In genomic region chr12:25364529-25365339, GRCh38 we compare ENCODE assay signal across 10 cellular contexts.
DNase-seq lines count a peak whose midpoint lies in the region; ATAC-seq and TF ChIP-seq lines count a peak whose summit lies in the region.
"Had no signal": no experiment of that assay in that cellular context is flagged by ENCODE, and none has a peak within 500 bp of the region (broad histone marks: within the 10 kb centered on the region; RNA-seq: fewer than 3 reads in every experiment).

No MANE protein-coding gene starts in this region.

- no peak for TF ChIP-seq CTCF in coronary artery (IDR thresholded peaks at IDR 0.05)

- ATAC-seq in GM19035 (IDR thresholded peaks at IDR 0.05; ENCODE audit: unreplicated experiment) (peak; percentile 80), HG02852 (IDR thresholded peaks at IDR 0.05; ENCODE audit: unreplicated experiment) (peak; percentile 86)
- ATAC-seq: Panc1 had no signal

- H3K27ac ChIP-seq in SK-N-MC (peak overlapping the region; percentile 83), coronary artery (no peak overlapping the region)
- H3K27ac ChIP-seq: esophagus muscularis mucosa had no signal

- H3K4me3 ChIP-seq in SK-N-MC: peak overlapping the region; percentile 63
- no peak overlapping the region for H3K4me3 ChIP-seq in coronary artery
- H3K4me3 ChIP-seq: esophagus muscularis mucosa had no signal

- H3K9me3 ChIP-seq in SK-N-MC (ENCODE audit: low read depth, low read length): no peaks in the 10 kb centered on the region
- H3K9me3 ChIP-seq: esophagus muscularis mucosa had no signal

- DNase-seq in SK-N-MC (ENCODE audit: low read depth, low spot score) (no peak), dermis blood vessel endothelial cell (no peak), coronary artery (ENCODE audit: low spot score) (no peak), NCI-H1930 (lab: John Stamatoyannopoulos, UW) (no peak), AG20443 (ENCODE audit: low spot score) (no peak)
- DNase-seq in stimulated activated CD4-positive, alpha-beta T cell treated with anti-CD3 and anti-CD28 coated beads, Interleukin-15, amount 100 ng/mL, for 48 hours (ENCODE audit: low read depth in 2 of 2): peak; percentile 30 to 56

- H3K36me3 ChIP-seq in SK-N-MC (ENCODE audit: insufficient read depth, low read length): no peaks in the 10 kb centered on the region
- H3K36me3 ChIP-seq: esophagus muscularis mucosa had no signal

- H3K9ac ChIP-seq in SK-N-MC (ENCODE audit: insufficient read length): peak overlapping the region; percentile 58

Comparison
In these comparisons a context has a peak if more than half of its experiments do, and no peak if none do; other contexts are left out.
1. DNase-seq: peak in stimulated activated CD4-positive, alpha-beta T cell treated with anti-CD3 and anti-CD28 coated beads, Interleukin-15, amount 100 ng/mL, for 48 hours (2 of 2); none in SK-N-MC (single experiment), dermis blood vessel endothelial cell (single experiment), coronary artery (single experiment), NCI-H1930 (0 of 2) and AG20443 (single experiment).